ENCODE assay signal across 10 cellular contexts in the genomic region with DNA sequence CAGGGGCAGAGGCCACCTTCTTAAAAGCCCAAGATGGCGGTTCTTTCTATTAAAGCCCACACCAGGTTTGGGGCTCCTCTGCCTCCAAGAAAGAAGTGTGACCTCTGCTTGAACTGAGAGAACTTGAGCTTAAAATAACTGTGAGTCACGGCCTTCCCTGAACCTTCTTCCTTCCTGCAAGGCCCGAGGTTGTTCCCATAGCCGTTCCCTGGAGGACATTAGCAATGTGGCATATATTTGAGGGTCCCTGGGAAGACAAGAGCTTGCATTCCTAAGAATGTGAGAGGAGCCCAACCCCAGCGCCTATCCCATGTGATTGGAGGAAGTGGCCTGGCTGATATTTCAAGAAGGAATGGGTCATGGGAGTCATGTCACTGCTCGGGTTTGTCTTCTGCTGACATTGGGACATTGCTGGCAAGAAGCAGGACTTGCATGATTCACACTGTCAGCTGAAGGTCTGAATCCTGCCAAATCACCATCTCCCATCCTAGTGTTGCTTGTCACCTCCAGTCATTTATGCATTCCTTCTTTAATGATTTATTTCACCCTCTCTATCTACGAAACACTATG.
DNase-seq lines count a peak whose midpoint lies in the region; ATAC-seq and TF ChIP-seq lines count a peak whose summit lies in the region.
"Had no signal": no experiment of that assay in that cellular context is flagged by ENCODE, and none has a peak within 500 bp of the region (broad histone marks: within the 10 kb centered on the region; RNA-seq: fewer than 3 reads in every experiment).

No MANE protein-coding gene starts in this region.

- H3K4me3 ChIP-seq in BLaER1 (no peak overlapping the region), Panc1 (ENCODE audit: low read depth in 2 of 2, low read length in 2 of 2) (no peak overlapping the region), fibroblast of pulmonary artery (replicated peaks; ENCODE audit: low read depth, low read length) (no peak overlapping the region), neuronal stem cell (ENCODE audit: low read length in 2 of 2) (no peak overlapping the region), hepatocyte (no peak overlapping the region)

- no TSS peak for BruUV-seq in Panc1 (replicated peaks; lab: Mats Ljungman, UMichigan)

- no peak overlapping the region for H3K18ac ChIP-seq in neuronal stem cell (ENCODE audit: low read length)

- H3K9me2 ChIP-seq in hepatocyte (replicated peaks; ENCODE audit: insufficient read depth) = no peaks in the 10 kb centered on the region

- intact Hi-C loops in Panc1 (cut with micrococcal nuclease; ENCODE audit: unreplicated experiment) = no loop called here

- H3K9me3 ChIP-seq in BLaER1 = no peaks in the 10 kb centered on the region
- H3K9me3 ChIP-seq in Panc1 (ENCODE audit: control insufficient read depth, insufficient read depth, low read depth, low read length) = no peaks in the 10 kb centered on the region
- no peaks in the 10 kb centered on the region for H3K9me3 ChIP-seq in neuronal stem cell (replicated peaks in 1 of 2; ENCODE audit: control insufficient read depth in 2 of 2, insufficient read depth in 1 of 2, low read depth in 1 of 2, low read length in 2 of 2)
- no peaks in the 10 kb centered on the region for H3K9me3 ChIP-seq in hepatocyte (ENCODE audit: low read depth)

- H3K4me1 ChIP-seq in BLaER1 (peaks cover 7% of the 10 kb centered on the region; the same call in 1 of the 2 replicates), Panc1 (ENCODE audit: control insufficient read depth, insufficient read depth, low read length) (no peaks in the 10 kb centered on the region), neuronal stem cell (ENCODE audit: control insufficient read depth in 2 of 2, insufficient read depth in 1 of 2, low read depth in 1 of 2, low read length in 2 of 2) (peaks cover 0 to 1% of the 10 kb centered on the region in 2 donors), hepatocyte (ENCODE audit: insufficient read depth) (no peaks in the 10 kb centered on the region)

- H3K27me3 ChIP-seq in BLaER1 = no peaks in the 10 kb centered on the region
- H3K27me3 ChIP-seq in Panc1 (ENCODE audit: control insufficient read depth, insufficient read depth, low read length) = no peaks in the 10 kb centered on the region
- no peaks in the 10 kb centered on the region for H3K27me3 ChIP-seq in neuronal stem cell (ENCODE audit: control insufficient read depth in 3 of 3, insufficient read depth in 3 of 3, low read depth in 1 of 3, low read length in 3 of 3)
- no peaks in the 10 kb centered on the region for H3K27me3 ChIP-seq in hepatocyte

- no peaks in the 10 kb centered on the region for H3K36me3 ChIP-seq in BLaER1
- no peaks in the 10 kb centered on the region for H3K36me3 ChIP-seq in Panc1 (ENCODE audit: control insufficient read depth, insufficient read depth, low read length)
- H3K36me3 ChIP-seq in neuronal stem cell (replicated peaks in 1 of 2; ENCODE audit: control insufficient read depth in 2 of 2, insufficient read depth in 2 of 2, low read length in 2 of 2) = no peaks in the 10 kb centered on the region
- no peaks in the 10 kb centered on the region for H3K36me3 ChIP-seq in hepatocyte (replicated peaks; ENCODE audit: insufficient read depth, low read depth)

- H4K8ac ChIP-seq in neuronal stem cell (ENCODE audit: low read depth, low read length) = no peak overlapping the region

- no peaks in the 10 kb centered on the region for H3K79me1 ChIP-seq in neuronal stem cell (ENCODE audit: low read depth, low read length)

- H2BK5ac ChIP-seq in neuronal stem cell (ENCODE audit: low read length) = no peak overlapping the region

- H3K14ac ChIP-seq in neuronal stem cell (ENCODE audit: low read length) = no peak overlapping the region

- H4K20me1 ChIP-seq in BLaER1 (no peaks in the 10 kb centered on the region), hepatocyte (ENCODE audit: insufficient read depth, poor library complexity, severe bottlenecking) (no peaks in the 10 kb centered on the region)

- TF ChIP-seq CTCF in Panc1 (IDR thresholded peaks at IDR 0.05) (no peak), fibroblast of pulmonary artery (IDR thresholded peaks at IDR 0.05; ENCODE audit: low read length, missing control alignments) (no peak), hepatocyte (IDR thresholded peaks at IDR 0.05; ENCODE audit: poor library complexity) (no peak)

- H2AK5ac ChIP-seq in neuronal stem cell (ENCODE audit: low read depth, low read length) = no peak overlapping the region

- H3K4me2 ChIP-seq in BLaER1 (peak overlapping the region; percentile 36), neuronal stem cell (ENCODE audit: insufficient read depth, low read length, poor library complexity, severe bottlenecking) (no peak overlapping the region), hepatocyte (no peak overlapping the region)

- no peak overlapping the region for H2BK12ac ChIP-seq in neuronal stem cell (ENCODE audit: low read length)

- no peak overlapping the region for H2BK120ac ChIP-seq in neuronal stem cell (ENCODE audit: low read depth, low read length)

- WGBS in neuronal stem cell (ENCODE audit: extremely low coverage in 2 of 2, insufficient read length in 2 of 2, insufficient replicate concordance in 1 of 2), 2 donors = no CpG with 5 or more reads among the region's 7 CpGs
- 77% methylated on average over 7 of the region's 7 CpGs for WGBS in hepatocyte (ENCODE audit: low lambda C conversion rate, missing lambda C conversion rate)

- no peak overlapping the region for H3K27ac ChIP-seq in BLaER1
- H3K27ac ChIP-seq in Panc1 (ENCODE audit: low read length) = no peak overlapping the region
- H3K27ac ChIP-seq in neuronal stem cell (replicated peaks; ENCODE audit: low read length) = no peak overlapping the region
- no peak overlapping the region for H3K27ac ChIP-seq in hepatocyte

- no peak overlapping the region for H3K4ac ChIP-seq in neuronal stem cell (ENCODE audit: low read length)

- in situ Hi-C loops in Panc1 (cut with HindIII; ENCODE audit: low pct_unique_long_range_greater_than_20kb, low sequenced_read_pairs) = no loop called here

- H3K23ac ChIP-seq in neuronal stem cell (ENCODE audit: low read depth, low read length, poor library complexity) = no peak overlapping the region

- no peaks in the 10 kb centered on the region for H3K79me2 ChIP-seq in hepatocyte

- POLR2A ChIA-PET in Panc1 (lab: Charles Lee) = interaction anchor here (0.6 kb wide), 1 partner anchor 1403 kb away, joined by 3 read pairs; no protein-coding TSS in a partner anchor

- ATAC-seq in Panc1 (no peak), GM19351 (IDR thresholded peaks at IDR 0.05; ENCODE audit: unreplicated experiment) (no peak)

- DNase-seq in Panc1 (ENCODE audit: low read depth, low spot score) (peak; percentile 8), fibroblast of pulmonary artery (ENCODE audit: low read depth) (peak; percentile 72), neuronal stem cell (ENCODE audit: low spot score) (no peak), LoVo (ENCODE audit: low spot score) (no peak), hepatocyte (ENCODE audit: low spot score) (no peak)
- no peak for DNase-seq in stimulated activated CD8-positive, alpha-beta memory T cell treated with anti-CD3 and anti-CD28 coated beads, Interleukin-4, amount 100 ng/mL, for 48 hours
- DNase-seq: activated CD8-positive, alpha-beta memory T cell treated with anti-CD3 and anti-CD28 coated beads, Interleukin-2, amount 50 U/mL, for 48 hours; NCI-H1436 treated with DMSO at 0.1 percent for 48 hours had no signal

- CTCF ChIA-PET in Panc1 (lab: Charles Lee) = interaction anchor here (0.6 kb wide), 1 partner anchor 390 kb away, joined by 4 read pairs; no protein-coding TSS in a partner anchor

- peak overlapping the region; percentile 58 for H2AFZ ChIP-seq in neuronal stem cell (ENCODE audit: low read length)
- no peak overlapping the region for H2AFZ ChIP-seq in hepatocyte

- H4K91ac ChIP-seq in neuronal stem cell (ENCODE audit: low read depth, low read length, poor library complexity) = no peak overlapping the region

- no peak overlapping the region for H3K9ac ChIP-seq in BLaER1
- no peak overlapping the region for H3K9ac ChIP-seq in neuronal stem cell (ENCODE audit: low read depth, low read length, poor library complexity)

- no peak overlapping the region for H2BK15ac ChIP-seq in neuronal stem cell (ENCODE audit: low read length)

Comparison
In these comparisons a context has a peak if more than half of its experiments do, and no peak if none do; other contexts are left out.
1. DNase-seq: peak in Panc1 (single experiment) and fibroblast of pulmonary artery (single experiment); none in neuronal stem cell (single experiment), LoVo (single experiment), hepatocyte (single experiment) and stimulated activated CD8-positive, alpha-beta memory T cell treated with anti-CD3 and anti-CD28 coated beads, Interleukin-4, amount 100 ng/mL, for 48 hours (single experiment).